Comparison of ENCODE assay signal across 7 cellular contexts in genomic region chr17:82506402-82506801, GRCh38. TPM values are rescaled to one million over a fixed set of nuclear protein-coding genes. Genes with fewer than 3 reads are reported as not detected.
DNase-seq lines count a peak whose midpoint lies in the region; ATAC-seq and TF ChIP-seq lines count a peak whose summit lies in the region.
"Not testable (repeated sequence)": the region's sequence is repeated elsewhere in the genome, so short reads cannot be mapped to it uniquely, and the experiment has no call there.

No MANE protein-coding gene starts in this region.

- peak; percentile 84 for ATAC-seq in GM18499 (IDR thresholded peaks at IDR 0.05; ENCODE audit: insufficient read depth, unreplicated experiment)
- peak; percentile 90 for ATAC-seq in GM19438 (IDR thresholded peaks at IDR 0.05; ENCODE audit: low read depth, unreplicated experiment)
- ATAC-seq in HG02642 (IDR thresholded peaks at IDR 0.05; ENCODE audit: poor library complexity, unreplicated experiment): peak; percentile 87
- ATAC-seq in HG03196 (IDR thresholded peaks at IDR 0.05; ENCODE audit: unreplicated experiment): peak; percentile 87
- ATAC-seq in foreskin keratinocyte: peak; percentile 81

- DNase-seq in NCI-H2029 (lab: John Stamatoyannopoulos, UW): peak; percentile 46
- DNase-seq in activated CD4-positive, alpha-beta T cell treated with anti-CD3 and anti-CD28 coated beads, Interleukin-2, amount 50 U/mL, for 48 hours: peak; percentile 50 to 60
- peak; percentile 68 to 84 for DNase-seq in foreskin keratinocyte

- not testable (repeated sequence) for TF ChIP-seq CTCF in foreskin keratinocyte (conservative IDR thresholded peaks at IDR 0.05)

- peaks cover 12% of the 10 kb centered on the region for H3K4me1 ChIP-seq in foreskin keratinocyte

- H3K27me3 ChIP-seq in foreskin keratinocyte: not testable (repeated sequence)

- not testable (repeated sequence) for H3K27ac ChIP-seq in foreskin keratinocyte

RNA-seq across cellular contexts. Expression of gene FOXK2, which starts 13.1 kb away (rescaled TPM):
- total RNA-seq in foreskin keratinocyte: 66.1 and 70.3 TPM in 2 replicates
- 31.8 and 35.7 TPM in 2 replicates for polyA plus RNA-seq in foreskin keratinocyte

RNA-seq across cellular contexts. Expression of gene NARF, which starts 47.9 kb away (rescaled TPM):
- 21.8 and 27.4 TPM in 2 replicates for total RNA-seq in foreskin keratinocyte
- 27.5 and 32.3 TPM in 2 replicates for polyA plus RNA-seq in foreskin keratinocyte

RNA-seq across cellular contexts. Expression of gene CYBC1, which starts 55.9 kb away (rescaled TPM):
- total RNA-seq in foreskin keratinocyte: 27.3 and 29.5 TPM in 2 replicates
- 26.9 and 30.0 TPM in 2 replicates for polyA plus RNA-seq in foreskin keratinocyte
